In genomic region chr9:91571036-91571435, GRCh38 we compare ENCODE assay signal across 24 cellular contexts.
DNase-seq lines count a peak whose midpoint lies in the region; ATAC-seq and TF ChIP-seq lines count a peak whose summit lies in the region.
"Had no signal": no experiment of that assay in that cellular context is flagged by ENCODE, and none has a peak within 500 bp of the region (broad histone marks: within the 10 kb centered on the region; RNA-seq: fewer than 3 reads in every experiment).

No MANE protein-coding gene starts in this region.

- H3K4me3 ChIP-seq in cardiac fibroblast (replicated peaks in 1 of 2; ENCODE audit: low read depth in 2 of 2, low read length in 2 of 2): no peak overlapping the region
- H3K4me3 ChIP-seq in fibroblast of the aortic adventitia (ENCODE audit: low read depth, low read length): no peak overlapping the region
- H3K4me3 ChIP-seq in retinal pigment epithelial cell (ENCODE audit: low read length): no peak overlapping the region
- H3K4me3 ChIP-seq: BLaER1, PC-9, SJSA1 had no signal

- ATAC-seq in left lobe of liver: no peak
- no peak for ATAC-seq in GM18870 (IDR thresholded peaks at IDR 0.05; ENCODE audit: unreplicated experiment)
- ATAC-seq: HCT116, Right ventricle myocardium inferior had no signal

- peak; percentile 32 for DNase-seq in NCI-H226
- DNase-seq in cardiac fibroblast (ENCODE audit: low read depth in 2 of 2): peak; percentile 9 to 23
- DNase-seq in fibroblast of the aortic adventitia (ENCODE audit: low read depth): peak; percentile 42
- DNase-seq in retinal pigment epithelial cell (ENCODE audit: low read depth): peak; percentile 15
- no peak for DNase-seq in NOMO-1 treated with DMSO at 0.1 percent for 48 hours (lab: John Stamatoyannopoulos, UW; ENCODE audit: unreplicated experiment)
- DNase-seq in DMS53 treated with DMSO at 0.1 percent for 48 hours (lab: John Stamatoyannopoulos, UW; ENCODE audit: unreplicated experiment): no peak
- no peak for DNase-seq in left lobe of liver (ENCODE audit: low spot score)
- DNase-seq: CD4-positive, CD25-positive, alpha-beta regulatory T cell; DMS153; GOT3; NCI-H1092 treated with DMSO at 0.1 percent for 48 hours; NCI-H1436 treated with DMSO at 0.1 percent for 48 hours; NCI-H1930; NCI-H2107; NCI-H446 treated with DMSO at 0.1 percent for 48 hours; NCI-H526; NCI-H82; NK-92 treated with Interleukin-12 subunit alpha and Interleukin-12 subunit beta, amount 100 ng/mL, for 24 hours; PC-9 had no signal

- TF ChIP-seq CTCF in cardiac fibroblast (IDR thresholded peaks at IDR 0.05; ENCODE audit: low read depth, low read length) (no peak), fibroblast of the aortic adventitia (IDR thresholded peaks at IDR 0.05; ENCODE audit: insufficient read depth, low read length) (no peak), retinal pigment epithelial cell (conservative IDR thresholded peaks at IDR 0.05; ENCODE audit: low read depth, low read length) (no peak)

Comparison
In these comparisons a context has a peak if more than half of its experiments do, and no peak if none do; other contexts are left out.
1. DNase-seq: peak in NCI-H226 (single experiment), cardiac fibroblast (2 of 2), fibroblast of the aortic adventitia (single experiment) and retinal pigment epithelial cell (single experiment); none in NOMO-1 treated with DMSO at 0.1 percent for 48 hours (single experiment), DMS53 treated with DMSO at 0.1 percent for 48 hours (single experiment) and left lobe of liver (single experiment).